ENCODE assay signal across 8 cellular contexts in genomic region chr12:22526836-22527235, GRCh38.
"Had no signal": no experiment of that assay in that cellular context is flagged by ENCODE, and none has a peak within 500 bp of the region (broad histone marks: within the 10 kb centered on the region; RNA-seq: fewer than 3 reads in every experiment).

No MANE protein-coding gene starts in this region.

- DNase-seq: GM23248, GOT3, H7 had no signal

- H3K4me3 ChIP-seq: HAP-1, K562 had no signal

- H3K27ac ChIP-seq: HL-60 had no signal

- H2AFZ ChIP-seq: GM23248 had no signal

- H3K4me1 ChIP-seq: HAP-1 had no signal

- H3K9me3 ChIP-seq: HAP-1 had no signal

- ATAC-seq: HCT116, HepG2, K562 had no signal
